In the genomic region with DNA sequence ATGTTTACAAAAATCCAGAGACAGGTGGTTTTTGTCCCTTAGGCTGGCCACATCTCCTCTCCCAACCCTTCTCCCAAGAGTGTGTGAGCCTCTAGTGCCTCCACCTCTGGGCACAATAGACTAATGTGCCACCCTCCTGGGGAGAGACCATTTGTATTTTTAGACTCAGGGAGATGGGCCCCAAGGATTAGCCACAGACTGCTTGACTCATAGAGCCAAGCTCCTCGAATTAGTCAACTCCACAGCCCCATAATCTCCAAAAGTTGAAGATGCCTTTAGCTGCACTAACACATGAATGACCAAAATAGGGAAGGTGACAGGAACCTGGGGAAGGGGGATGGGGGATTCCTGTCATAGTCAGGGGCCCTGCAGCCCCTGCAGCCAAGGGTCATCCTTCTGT, we compare ENCODE assay signal across 26 cellular contexts.
"Had no signal": no experiment of that assay in that cellular context is flagged by ENCODE, and none has a peak within 500 bp of the region (broad histone marks: within the 10 kb centered on the region; RNA-seq: fewer than 3 reads in every experiment).

No MANE protein-coding gene starts in this region.

- H3K9me3 Mint-ChIP-seq: activated CD4-positive, alpha-beta memory T cell treated with anti-CD3 and anti-CD28 coated beads, Interleukin-2, amount 10 ng/mL, durations not matched to agents 7 days and 5 days; activated CD4-positive, alpha-beta T cell treated with anti-CD3 and anti-CD28 coated beads, Interleukin-2, amount 10 ng/mL, durations not matched to agents 7 days and 5 days; activated naive CD4-positive, alpha-beta T cell treated with anti-CD3 and anti-CD28 coated beads for 36 hours; activated naive CD4-positive, alpha-beta T cell treated with anti-CD3 and anti-CD28 coated beads, Interleukin-2, amount 50 U/mL, for 24 hours; activated naive CD8-positive, alpha-beta T cell treated with anti-CD3 and anti-CD28 coated beads, Interleukin-2, amount 10 ng/mL, durations not matched to agents 7 days and 5 days; activated T-cell treated with anti-CD3 and anti-CD28 coated beads, Interleukin-2, amount 50 U/mL, for 4 hours; activated T-helper 1 cell treated with anti-CD3 and anti-CD28 coated beads, Interleukin-12 subunit alpha, Interleukin-12 subunit beta, Interleukin-2, Interleukin-4 antibody, amounts not matched to agents 30 ng/mL and 10 ng/mL and 1 ng/mL, durations not matched to agents 14 hours and 24 hours and 36 hours; activated T-helper 2 cell treated with anti-CD3 and anti-CD28 coated beads, Interferon-gamma antibody, Interleukin-2, Interleukin-4, amounts not matched to agents 10 μg/mL and 5 μg/mL and 100 μg/mL, durations not matched to agents 14 hours and 24 hours and 36 hours; effector memory CD8-positive, alpha-beta T cell; WTC11 had no signal

- H3K36me3 ChIP-seq: brain microvascular endothelial cell, esophagus squamous epithelium, gastroesophageal sphincter had no signal

- H3K27ac Mint-ChIP-seq: activated CD4-positive, alpha-beta memory T cell treated with anti-CD3 and anti-CD28 coated beads, Interleukin-2, amount 10 ng/mL, durations not matched to agents 7 days and 5 days; activated CD4-positive, alpha-beta T cell treated with anti-CD3 and anti-CD28 coated beads, Interleukin-2, amount 10 ng/mL, durations not matched to agents 7 days and 5 days; activated naive CD4-positive, alpha-beta T cell treated with anti-CD3 and anti-CD28 coated beads for 36 hours; activated naive CD4-positive, alpha-beta T cell treated with anti-CD3 and anti-CD28 coated beads, Interleukin-2, amount 50 U/mL, for 24 hours; activated naive CD8-positive, alpha-beta T cell treated with anti-CD3 and anti-CD28 coated beads, Interleukin-2, amount 10 ng/mL, durations not matched to agents 7 days and 5 days; activated T-helper 1 cell treated with anti-CD3 and anti-CD28 coated beads, Interleukin-12 subunit alpha, Interleukin-12 subunit beta, Interleukin-2, Interleukin-4 antibody, amounts not matched to agents 30 ng/mL and 10 ng/mL and 1 ng/mL, durations not matched to agents 14 hours and 24 hours and 36 hours; activated T-helper 2 cell treated with anti-CD3 and anti-CD28 coated beads, Interferon-gamma antibody, Interleukin-2, Interleukin-4, amounts not matched to agents 10 μg/mL and 5 μg/mL and 100 μg/mL, durations not matched to agents 14 hours and 24 hours and 36 hours; WTC11 had no signal

- DNase-seq: activated CD4-positive, alpha-beta memory T cell treated with anti-CD3 and anti-CD28 coated beads, Interleukin-2, amount 10 ng/mL, durations not matched to agents 7 days and 5 days; activated CD4-positive, alpha-beta T cell treated with anti-CD3 and anti-CD28 coated beads for 1 hour; activated CD4-positive, alpha-beta T cell treated with anti-CD3 and anti-CD28 coated beads for 4 hours; activated CD4-positive, alpha-beta T cell treated with anti-CD3 and anti-CD28 coated beads, Interleukin-2, amount 10 ng/mL, durations not matched to agents 7 days and 5 days; activated CD4-positive, alpha-beta T cell treated with anti-CD3 and anti-CD28 coated beads, Interleukin-2, amount 50 U/mL, for 4 hours; activated CD8-positive, alpha-beta memory T cell treated with anti-CD3 and anti-CD28 coated beads, Interleukin-2, amount 50 U/mL, for 48 hours; activated effector memory CD4-positive, alpha-beta T cell treated with anti-CD3 and anti-CD28 coated beads, Interleukin-2, amount 50 U/mL, for 16 hours; activated naive CD8-positive, alpha-beta T cell treated with anti-CD3 and anti-CD28 coated beads, Interleukin-2, amount 10 ng/mL, durations not matched to agents 7 days and 5 days; activated T-cell treated with anti-CD3 and anti-CD28 coated beads for 4 hours; activated T-cell treated with anti-CD3 and anti-CD28 coated beads, Interleukin-2, amount 50 U/mL, for 4 hours; anterior cingulate cortex; brain microvascular endothelial cell; caudate nucleus; cortex of kidney; dermis blood vessel endothelial cell; effector CD4-positive, alpha-beta T cell; effector memory CD8-positive, alpha-beta T cell; esophagus squamous epithelium; foreskin melanocyte had no signal

- H3K27ac ChIP-seq: brain microvascular endothelial cell, esophagus squamous epithelium, gastroesophageal sphincter, VCaP had no signal

- H3K4me3 ChIP-seq: esophagus squamous epithelium, gastroesophageal sphincter had no signal

- H3K9me3 ChIP-seq: esophagus squamous epithelium, gastroesophageal sphincter had no signal

- H3K4me3 Mint-ChIP-seq: activated CD4-positive, alpha-beta memory T cell treated with anti-CD3 and anti-CD28 coated beads, Interleukin-2, amount 10 ng/mL, durations not matched to agents 7 days and 5 days; activated CD4-positive, alpha-beta T cell treated with anti-CD3 and anti-CD28 coated beads, Interleukin-2, amount 10 ng/mL, durations not matched to agents 7 days and 5 days; activated naive CD4-positive, alpha-beta T cell treated with anti-CD3 and anti-CD28 coated beads for 36 hours; activated naive CD4-positive, alpha-beta T cell treated with anti-CD3 and anti-CD28 coated beads, Interleukin-2, amount 50 U/mL, for 24 hours; activated naive CD8-positive, alpha-beta T cell treated with anti-CD3 and anti-CD28 coated beads, Interleukin-2, amount 10 ng/mL, durations not matched to agents 7 days and 5 days; activated T-cell treated with anti-CD3 and anti-CD28 coated beads, Interleukin-2, amount 50 U/mL, for 4 hours; activated T-helper 1 cell treated with anti-CD3 and anti-CD28 coated beads, Interleukin-12 subunit alpha, Interleukin-12 subunit beta, Interleukin-2, Interleukin-4 antibody, amounts not matched to agents 30 ng/mL and 10 ng/mL and 1 ng/mL, durations not matched to agents 14 hours and 24 hours and 36 hours; WTC11 had no signal

- H3K36me3 Mint-ChIP-seq: activated naive CD4-positive, alpha-beta T cell treated with anti-CD3 and anti-CD28 coated beads, Interleukin-2, amount 50 U/mL, for 24 hours; activated naive CD8-positive, alpha-beta T cell treated with anti-CD3 and anti-CD28 coated beads, Interleukin-2, amount 10 ng/mL, durations not matched to agents 7 days and 5 days; WTC11 had no signal

- ATAC-seq: effector memory CD8-positive, alpha-beta T cell; gastroesophageal sphincter had no signal
